ENCODE assay signal across 12 cellular contexts in genomic region chr6:290111-290932, GRCh38. TPM values are rescaled to one million over a fixed set of nuclear protein-coding genes. Genes with fewer than 3 reads are reported as not detected.
DNase-seq lines count a peak whose midpoint lies in the region; ATAC-seq and TF ChIP-seq lines count a peak whose summit lies in the region.
"Had no signal": no experiment of that assay in that cellular context is flagged by ENCODE, and none has a peak within 500 bp of the region (broad histone marks: within the 10 kb centered on the region; RNA-seq: fewer than 3 reads in every experiment).

No MANE protein-coding gene starts in this region.

- H4K20me1 ChIP-seq in PC-3 (ENCODE audit: low read length) = no peaks in the 10 kb centered on the region

- H3K79me2 ChIP-seq in PC-3 (ENCODE audit: low read length) = peaks cover 20% of the 10 kb centered on the region

- H2AFZ ChIP-seq in PC-3 (ENCODE audit: low read length) = no peak overlapping the region

- no peak for TF ChIP-seq CTCF in GM12875 (IDR thresholded peaks at IDR 0.05; ENCODE audit: borderline replicate concordance, insufficient read depth, low read depth, low read length)
- TF ChIP-seq CTCF in mesothelial cell of epicardium (IDR thresholded peaks at IDR 0.05; ENCODE audit: unreplicated experiment) = no peak
- TF ChIP-seq CTCF in PC-3 (conservative IDR thresholded peaks at IDR 0.05; ENCODE audit: low read depth, low read length) = no peak
- TF ChIP-seq CTCF in left ventricle myocardium inferior (IDR thresholded peaks at IDR 0.05; ENCODE audit: borderline replicate concordance) = no peak

- H3K36me3 Mint-ChIP-seq in CD4-positive, CD25-positive, alpha-beta regulatory T cell = no peaks in the 10 kb centered on the region
- H3K36me3 Mint-ChIP-seq in T-helper 17 cell (ENCODE audit: low read depth) = no peaks in the 10 kb centered on the region
- H3K36me3 Mint-ChIP-seq in mesothelial cell of epicardium = no peaks in the 10 kb centered on the region

- no peak overlapping the region for H3K9ac ChIP-seq in PC-3 (ENCODE audit: low read length)

- intact Hi-C loops in PC-3 (cut with micrococcal nuclease) = loop anchor here (10.0 kb wide), 1 partner anchor 254 kb away; no protein-coding TSS in a partner anchor
- intact Hi-C loops in left ventricle myocardium inferior (cut with micrococcal nuclease) = no loop called here

- BruUV-seq in PC-3 (replicated peaks; lab: Mats Ljungman, UMichigan) = no TSS peak

- H3K4me1 ChIP-seq in CD4-positive, CD25-positive, alpha-beta regulatory T cell (ENCODE audit: control insufficient read depth, insufficient read depth, low read length, poor library complexity, severe bottlenecking) = peaks cover 45% of the 10 kb centered on the region
- H3K4me1 ChIP-seq in PC-3 (ENCODE audit: insufficient read depth, low read length) (peaks cover 15% of the 10 kb centered on the region), left ventricle myocardium inferior (peaks cover 40% of the 10 kb centered on the region)

- CTCF ChIA-PET in PC-3 (lab: Charles Lee) = no interaction called here

- peak overlapping the region; percentile 88 for H3K27ac ChIP-seq in CD4-positive, CD25-positive, alpha-beta regulatory T cell (ENCODE audit: insufficient read depth, low read length, poor library complexity, severe bottlenecking)
- H3K27ac ChIP-seq in PC-3 (ENCODE audit: low read length) (no peak overlapping the region), left ventricle myocardium inferior (replicated peaks) (no peak overlapping the region)

- H3K9me3 ChIP-seq in CD4-positive, CD25-positive, alpha-beta regulatory T cell (ENCODE audit: control insufficient read depth in 2 of 2, low read length in 2 of 2) = no peaks in the 10 kb centered on the region
- H3K9me3 ChIP-seq in T-helper 17 cell (ENCODE audit: control insufficient read depth, low read length, poor library complexity, severe bottlenecking) (no peaks in the 10 kb centered on the region), PC-3 (ENCODE audit: low read length) (no peaks in the 10 kb centered on the region), left ventricle myocardium inferior (replicated peaks) (no peaks in the 10 kb centered on the region)

- H3K9me2 ChIP-seq in PC-3 (replicated peaks; ENCODE audit: low read length) = no peaks in the 10 kb centered on the region

- H3K4me2 ChIP-seq in PC-3 (ENCODE audit: low read length) = no peak overlapping the region

- no peaks in the 10 kb centered on the region for H3K36me3 ChIP-seq in CD4-positive, CD25-positive, alpha-beta regulatory T cell (ENCODE audit: control insufficient read depth, insufficient read depth, low read length)
- H3K36me3 ChIP-seq in PC-3 (ENCODE audit: low read depth, low read length) (no peaks in the 10 kb centered on the region), left ventricle myocardium inferior (no peaks in the 10 kb centered on the region)

- peaks cover 4% of the 10 kb centered on the region for H3K27me3 Mint-ChIP-seq in CD4-positive, CD25-positive, alpha-beta regulatory T cell
- H3K27me3 Mint-ChIP-seq in T-helper 17 cell (no peaks in the 10 kb centered on the region), mesothelial cell of epicardium (ENCODE audit: low read depth) (peaks cover 21% of the 10 kb centered on the region)

- no peak overlapping the region for H3K4me3 ChIP-seq in CD4-positive, CD25-positive, alpha-beta regulatory T cell (ENCODE audit: low read depth, low read length)
- H3K4me3 ChIP-seq in GM12875 (ENCODE audit: low read depth, low read length) (peak overlapping the region; percentile 0), PC-3 (ENCODE audit: low read length) (no peak overlapping the region), left ventricle myocardium inferior (no peak overlapping the region)

- no peaks in the 10 kb centered on the region for H3K27me3 ChIP-seq in CD4-positive, CD25-positive, alpha-beta regulatory T cell (ENCODE audit: control insufficient read depth, insufficient read depth, low read length)
- H3K27me3 ChIP-seq in PC-3 (ENCODE audit: low read length) (no peaks in the 10 kb centered on the region), left ventricle myocardium inferior (ENCODE audit: low read depth) (no peaks in the 10 kb centered on the region)

- H3K4me3 Mint-ChIP-seq in CD4-positive, CD25-positive, alpha-beta regulatory T cell = peak overlapping the region; percentile 82 to 93 (median 90)
- peak overlapping the region; percentile 2 for H3K4me3 Mint-ChIP-seq in T-helper 17 cell
- H3K4me3 Mint-ChIP-seq in mesothelial cell of epicardium = peak overlapping the region; percentile 73

- peak in 1 of 3 donors; percentile 19 for DNase-seq in CD4-positive, CD25-positive, alpha-beta regulatory T cell
- DNase-seq in T-helper 17 cell = no peak
- no peak for DNase-seq in mesothelial cell of epicardium (ENCODE audit: low spot score in 2 of 2, unreplicated experiment in 2 of 2)
- DNase-seq in PC-3 = no peak
- no peak for DNase-seq in left ventricle myocardium inferior
- no peak for DNase-seq in SW 1271 (lab: John Stamatoyannopoulos, UW)
- no peak for DNase-seq in nucleus accumbens (lab: John Stamatoyannopoulos, UW)
- DNase-seq: DMS53; NCI-H345; stimulated activated CD4-positive, alpha-beta T cell treated with anti-CD3 and anti-CD28 coated beads, Interleukin-4, amount 100 ng/mL, for 4 hours had no signal

- no peaks in the 10 kb centered on the region for H3F3A ChIP-seq in PC-3 (ENCODE audit: low read length, unreplicated experiment)

- peaks cover 29 to 79% (median 64%) of the 10 kb centered on the region in 4 donors for H3K4me1 Mint-ChIP-seq in CD4-positive, CD25-positive, alpha-beta regulatory T cell
- H3K4me1 Mint-ChIP-seq in T-helper 17 cell (peaks cover 12% of the 10 kb centered on the region), mesothelial cell of epicardium (peaks cover 13% of the 10 kb centered on the region)

- peaks cover 0 to 7% (median 0%) of the 10 kb centered on the region in 7 donors for H3K9me3 Mint-ChIP-seq in CD4-positive, CD25-positive, alpha-beta regulatory T cell
- H3K9me3 Mint-ChIP-seq in mesothelial cell of epicardium = peaks cover 10% of the 10 kb centered on the region

- POLR2A ChIA-PET in PC-3 (lab: Charles Lee; ENCODE audit: unreplicated experiment) = no interaction called here

- H3K27ac Mint-ChIP-seq in CD4-positive, CD25-positive, alpha-beta regulatory T cell = peak overlapping the region; percentile 50 to 95 (median 84)
- H3K27ac Mint-ChIP-seq in T-helper 17 cell (peak overlapping the region; percentile 3), mesothelial cell of epicardium (peak overlapping the region; percentile 45)

- no peak for ATAC-seq in CD4-positive, CD25-positive, alpha-beta regulatory T cell (ENCODE audit: low read depth in 2 of 2)
- no peak for ATAC-seq in T-helper 17 cell
- no peak for ATAC-seq in PC-3
- ATAC-seq: Right ventricle myocardium inferior had no signal

RNA-seq across cellular contexts. Expression of gene DUSP22, which starts 2.0 kb away (rescaled TPM):
- total RNA-seq in CD4-positive, CD25-positive, alpha-beta regulatory T cell = 46.6 TPM
- 10 to 100 TPM; 45.5 to 48.5 (median 47.5) TPM for polyA plus RNA-seq in CD4-positive, CD25-positive, alpha-beta regulatory T cell
- total RNA-seq in T-helper 17 cell = 10 to 100 TPM; 26.9 to 38.1 TPM
- 29.9 to 32.0 TPM (median 30.9 TPM) in 3 replicates for total RNA-seq in mesothelial cell of epicardium
- total RNA-seq in PC-3 (2014; rRNA removed) = 26.3 and 37.8 TPM in 2 replicates
- 48.0 TPM for total RNA-seq in left ventricle myocardium inferior

Comparison
In these comparisons a context has a peak if more than half of its experiments do, and no peak if none do; other contexts are left out.
1. H3K27ac Mint-ChIP-seq: peak in every context shown above with its lines; median percentile 84 in CD4-positive, CD25-positive, alpha-beta regulatory T cell; 45 in mesothelial cell of epicardium; 3 in T-helper 17 cell.
2. H3K4me3 Mint-ChIP-seq: peak in every context shown above with its lines; median percentile 90 in CD4-positive, CD25-positive, alpha-beta regulatory T cell; 73 in mesothelial cell of epicardium; 2 in T-helper 17 cell.